33 cellular contexts compared by ENCODE assay signal in genomic region chr4:13246107-13246506, GRCh38.
DNase-seq lines count a peak whose midpoint lies in the region; ATAC-seq, FAIRE-seq and TF ChIP-seq lines count a peak whose summit lies in the region.
"Had no signal": no experiment of that assay in that cellular context is flagged by ENCODE, and none has a peak within 500 bp of the region (broad histone marks: within the 10 kb centered on the region; RNA-seq: fewer than 3 reads in every experiment).

No MANE protein-coding gene starts in this region.

- TF ChIP-seq EP300 in K562 (IDR thresholded peaks at IDR 0.05; ENCODE audit: low read length) = no peak

- in situ Hi-C loops in K562 (cut with MboI) = no loop called here
- in situ Hi-C loops in brain microvascular endothelial cell (cut with HindIII; ENCODE audit: low pct_ligation_motif_present, low sequenced_read_pairs) = no loop called here

- no peak overlapping the region for H2AFZ ChIP-seq in K562 (ENCODE audit: low read depth, low read length)

- POLR2A ChIA-PET in K562 (lab: Yijun Ruan, JAX) = no interaction called here

- no peak overlapping the region for H3K4me3 ChIP-seq in K562
- no peak overlapping the region for H3K4me3 ChIP-seq in brain microvascular endothelial cell (ENCODE audit: low read depth, low read length)
- H3K4me3 ChIP-seq in right atrium auricular region = no peak overlapping the region
- H3K4me3 ChIP-seq: A549; BLaER1; BLaER1 treated with 17β-estradiol and CSF1 and Interleukin-3, amounts not matched to agents 10 nM and 100 nM had no signal

- TF ChIP-seq CTCF in K562 (IDR thresholded peaks at IDR 0.05 in 2 of 3, conservative IDR thresholded peaks at IDR 0.05 in 1 of 3; ENCODE audit: insufficient read depth in 2 of 3, low read depth in 1 of 3, low read length in 3 of 3) (no peak), brain microvascular endothelial cell (IDR thresholded peaks at IDR 0.05; ENCODE audit: low read depth, low read length, missing control alignments) (no peak), right atrium auricular region (IDR thresholded peaks at IDR 0.05) (no peak)

- TF ChIP-seq RAD21 in K562 (CRISPR knock-in tag; conservative IDR thresholded peaks at IDR 0.05 in 1 of 2, IDR thresholded peaks at IDR 0.05 in 1 of 2) = no peak

- no peak for ATAC-seq in K562
- ATAC-seq: A549; CD8-positive, alpha-beta T cell had no signal

- no peaks in the 10 kb centered on the region for H3K27me3 ChIP-seq in K562 (ENCODE audit: control insufficient read depth in 2 of 2, insufficient read depth in 2 of 2, low read length in 2 of 2)
- no peaks in the 10 kb centered on the region for H3K27me3 ChIP-seq in brain microvascular endothelial cell (replicated peaks)
- H3K27me3 ChIP-seq in right atrium auricular region = no peaks in the 10 kb centered on the region
- H3K27me3 ChIP-seq: BE2C; BLaER1; BLaER1 treated with 17β-estradiol and CSF1 and Interleukin-3, amounts not matched to agents 10 nM and 100 nM had no signal

- intact Hi-C loops in K562 (cut with micrococcal nuclease) = no loop called here

- no peak overlapping the region for H3K4me2 ChIP-seq in K562 (ENCODE audit: insufficient read depth, low read length)
- H3K4me2 ChIP-seq: A549; BLaER1; BLaER1 treated with 17β-estradiol and CSF1 and Interleukin-3, amounts not matched to agents 10 nM and 100 nM had no signal

- DNase-seq in K562 (ENCODE audit: extremely low read depth in 1 of 4, low spot score in 3 of 4) (no peak), frontal cortex (ENCODE audit: low spot score in 2 of 2) (no peak), brain microvascular endothelial cell (no peak), right atrium auricular region (ENCODE audit: low spot score) (no peak), occipital lobe (lab: John Stamatoyannopoulos, UW) (no peak)
- DNase-seq: 8988T; ACHN; AML-193; BE2C; C1 segment of cervical spinal cord; Caco-2; Calu3; CD4-positive, alpha-beta memory T cell; CD4-positive, alpha-beta T cell; CD4-positive, CD25-positive, alpha-beta regulatory T cell; CD8-positive, alpha-beta memory T cell; CD8-positive, alpha-beta T cell; COR-L47; DMS 273 treated with DMSO at 0.1 percent for 48 hours; DMS153; DMS53; DMS79; DMS79 treated with DMSO at 0.1 percent for 48 hours; DND-41; EL had no signal

- H4K20me1 ChIP-seq in K562 (replicated peaks; ENCODE audit: control insufficient read depth, insufficient read depth, low read length) = no peaks in the 10 kb centered on the region
- H4K20me1 ChIP-seq: BLaER1; BLaER1 treated with 17β-estradiol and CSF1 and Interleukin-3, amounts not matched to agents 10 nM and 100 nM had no signal

- H3K9me1 ChIP-seq in K562 (ENCODE audit: control insufficient read depth, insufficient read depth, low read length) = no peaks in the 10 kb centered on the region

- H3K4me1 ChIP-seq in K562 (replicated peaks in 1 of 2; ENCODE audit: control insufficient read depth in 2 of 2, insufficient read depth in 2 of 2, low read length in 2 of 2) (no peaks in the 10 kb centered on the region), right atrium auricular region (no peaks in the 10 kb centered on the region)
- H3K4me1 ChIP-seq: A549; BE2C; BLaER1; BLaER1 treated with 17β-estradiol and CSF1 and Interleukin-3, amounts not matched to agents 10 nM and 100 nM; Caco-2 had no signal

- H3K9ac ChIP-seq in K562 (ENCODE audit: insufficient read depth in 1 of 2, low read depth in 2 of 2, low read length in 2 of 2) = no peak overlapping the region
- H3K9ac ChIP-seq: BLaER1; BLaER1 treated with 17β-estradiol and CSF1 and Interleukin-3, amounts not matched to agents 10 nM and 100 nM had no signal

- no peak overlapping the region for H3K27ac ChIP-seq in K562 (ENCODE audit: extremely low read depth, low read depth, low read length)
- no peak overlapping the region for H3K27ac ChIP-seq in brain microvascular endothelial cell
- H3K27ac ChIP-seq in right atrium auricular region = no peak overlapping the region
- H3K27ac ChIP-seq: 22Rv1; A549; BLaER1; BLaER1 treated with 17β-estradiol and CSF1 and Interleukin-3, amounts not matched to agents 10 nM and 100 nM; C4-2B had no signal

- no TSS peak for BruUV-seq in K562 (replicated peaks; lab: Mats Ljungman, UMichigan)

- H3K36me3 ChIP-seq in K562 (ENCODE audit: control insufficient read depth, insufficient read depth, low read length) (no peaks in the 10 kb centered on the region), brain microvascular endothelial cell (replicated peaks) (no peaks in the 10 kb centered on the region), right atrium auricular region (no peaks in the 10 kb centered on the region)
- H3K36me3 ChIP-seq: BE2C; BLaER1; BLaER1 treated with 17β-estradiol and CSF1 and Interleukin-3, amounts not matched to agents 10 nM and 100 nM had no signal

- WGBS in K562 (ENCODE audit: insufficient coverage, low coverage, missing lambda C conversion rate) = 6% methylated on average over 1 of the region's 1 CpG

- no peaks in the 10 kb centered on the region for H3K79me2 ChIP-seq in K562 (ENCODE audit: control insufficient read depth, insufficient read depth, low read length)

- no peak for TF ChIP-seq POLR2A in K562 (conservative IDR thresholded peaks at IDR 0.05)

- FAIRE-seq in K562 (lab: Jason Lieb, UNC) (no peak), colon (lab: Jason Lieb, UNC) (peak; percentile 10), frontal cortex (lab: Jason Lieb, UNC) (peak; percentile 15)
- FAIRE-seq: A204.1, A549, D721Med had no signal

- CTCF ChIA-PET in K562 (lab: Yijun Ruan, JAX; ENCODE audit: low intra/inter-chr PET ratio) = no interaction called here

- H3K9me3 ChIP-seq in K562 (replicated peaks; ENCODE audit: control insufficient read depth, insufficient read depth, low read depth, low read length) = no peaks in the 10 kb centered on the region
- H3K9me3 ChIP-seq in right atrium auricular region = peaks cover 0 to 27% of the 10 kb centered on the region in 2 donors
- H3K9me3 ChIP-seq: A549, BE2C had no signal

TF ChIP-seq in K562, 482 proteins besides CTCF, POLR2A, EP300 and RAD21:
- TF ChIP-seq ZNF507 (tag; conservative IDR thresholded peaks at IDR 0.05) (peak; percentile 95), ZNF785 (CRISPR knock-in tag; IDR thresholded peaks at IDR 0.05) (no peak)
